In the genomic region with DNA sequence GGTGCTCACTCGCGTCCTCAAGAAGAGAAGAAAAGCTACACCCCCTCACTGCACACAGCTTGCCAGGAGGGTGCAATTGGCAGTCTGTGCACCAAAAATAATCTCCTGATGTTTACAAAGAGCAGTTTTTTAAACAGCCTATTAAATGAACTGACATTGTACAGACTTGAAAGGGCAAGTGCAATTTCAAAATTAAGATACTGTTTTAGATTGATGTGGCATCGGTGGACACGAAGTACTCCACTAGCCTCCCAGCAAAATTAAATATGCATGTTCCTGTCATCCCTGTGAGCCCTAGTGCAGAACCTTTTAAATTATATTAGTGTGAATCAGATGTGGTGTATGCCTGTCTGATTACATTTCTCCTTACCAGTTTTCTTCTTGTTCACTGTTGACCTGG, we compare ENCODE assay signal across 26 cellular contexts.
"Had no signal": no experiment of that assay in that cellular context is flagged by ENCODE, and none has a peak within 500 bp of the region (broad histone marks: within the 10 kb centered on the region; RNA-seq: fewer than 3 reads in every experiment).

No MANE protein-coding gene starts in this region.

- H3K4me1 Mint-ChIP-seq: activated CD4-positive, alpha-beta T cell treated with anti-CD3 and anti-CD28 coated beads, Interleukin-2, amount 10 ng/mL, durations not matched to agents 24 days and 14 days; activated naive CD4-positive, alpha-beta T cell treated with anti-CD3 and anti-CD28 coated beads, Interleukin-2, amount 50 U/mL, for 24 hours; activated naive CD8-positive, alpha-beta T cell treated with anti-CD3 and anti-CD28 coated beads, Interleukin-2, amount 10 ng/mL, durations not matched to agents 7 days and 5 days had no signal

- H3K36me3 Mint-ChIP-seq: activated naive CD4-positive, alpha-beta T cell treated with anti-CD3 and anti-CD28 coated beads, Interleukin-2, amount 50 U/mL, for 24 hours; activated naive CD8-positive, alpha-beta T cell treated with anti-CD3 and anti-CD28 coated beads, Interleukin-2, amount 10 ng/mL, durations not matched to agents 7 days and 5 days had no signal

- H3K36me3 ChIP-seq: ascending aorta, cardiac muscle cell, SJCRH30, WERI-Rb-1 had no signal

- H3K4me3 Mint-ChIP-seq: activated CD4-positive, alpha-beta T cell treated with anti-CD3 and anti-CD28 coated beads, Interleukin-2, amount 10 ng/mL, durations not matched to agents 24 days and 14 days; activated CD8-positive, alpha-beta T cell treated with anti-CD3 and anti-CD28 coated beads for 36 hours; activated naive CD4-positive, alpha-beta T cell treated with anti-CD3 and anti-CD28 coated beads, Interleukin-2, amount 50 U/mL, for 24 hours; activated naive CD8-positive, alpha-beta T cell treated with anti-CD3 and anti-CD28 coated beads, Interleukin-2, amount 10 ng/mL, durations not matched to agents 7 days and 5 days; activated T-cell treated with anti-CD3 and anti-CD28 coated beads, Interleukin-2, amount 50 U/mL, for 24 hours had no signal

- H3K9me3 Mint-ChIP-seq: activated CD4-positive, alpha-beta T cell treated with anti-CD3 and anti-CD28 coated beads, Interleukin-2, amount 10 ng/mL, durations not matched to agents 24 days and 14 days; activated naive CD4-positive, alpha-beta T cell treated with anti-CD3 and anti-CD28 coated beads, Interleukin-2, amount 50 U/mL, for 24 hours; activated naive CD8-positive, alpha-beta T cell treated with anti-CD3 and anti-CD28 coated beads, Interleukin-2, amount 10 ng/mL, durations not matched to agents 7 days and 5 days; activated T-helper 2 cell treated with anti-CD3 and anti-CD28 coated beads, Interferon-gamma antibody, Interleukin-2, Interleukin-4, amounts not matched to agents 10 μg/mL and 5 μg/mL and 100 μg/mL, durations not matched to agents 14 hours and 24 hours and 36 hours had no signal

- DNase-seq: activated CD4-positive, alpha-beta T cell treated with anti-CD3 and anti-CD28 coated beads for 1 hour; activated CD4-positive, alpha-beta T cell treated with anti-CD3 and anti-CD28 coated beads, Interleukin-2, amount 10 ng/mL, durations not matched to agents 24 days and 14 days; activated CD4-positive, alpha-beta T cell treated with anti-CD3 and anti-CD28 coated beads, Interleukin-2, amount 50 U/mL, for 4 hours; activated CD4-positive, CD25-positive, alpha-beta regulatory T cell; activated CD8-positive, alpha-beta T cell treated with anti-CD3 and anti-CD28 coated beads for 36 hours; activated gamma-delta T cell; activated naive CD4-positive, alpha-beta T cell treated with Interleukin-2 at 50 U/mL for 16 hours; activated naive CD8-positive, alpha-beta T cell treated with anti-CD3 and anti-CD28 coated beads, Interleukin-2, amount 10 ng/mL, durations not matched to agents 7 days and 5 days; activated T-cell treated with anti-CD3 and anti-CD28 coated beads, Interleukin-2, amount 50 U/mL, for 24 hours; NCI-H1092 treated with DMSO at 0.1 percent for 48 hours; NCI-H1930; NCI-H2081 treated with DMSO at 0.1 percent for 48 hours; NCI-H2171; NCI-H510A; NCI-H774; SHP77; SJCRH30; SW 1271; T1000; WERI-Rb-1 had no signal

- H3K27me3 ChIP-seq: ascending aorta, cardiac muscle cell, SJCRH30 had no signal

- H3K27ac ChIP-seq: ascending aorta, cardiac muscle cell, KMS-11, SJCRH30, WERI-Rb-1 had no signal

- H3K9me3 ChIP-seq: ascending aorta had no signal

- H3K4me3 ChIP-seq: ascending aorta, cardiac muscle cell, SJCRH30 had no signal

- ATAC-seq: activated CD8-positive, alpha-beta T cell treated with anti-CD3 and anti-CD28 coated beads for 36 hours; Panc1 had no signal

- H3K27ac Mint-ChIP-seq: activated CD4-positive, alpha-beta T cell treated with anti-CD3 and anti-CD28 coated beads, Interleukin-2, amount 10 ng/mL, durations not matched to agents 24 days and 14 days; activated CD8-positive, alpha-beta T cell treated with anti-CD3 and anti-CD28 coated beads for 36 hours; activated naive CD4-positive, alpha-beta T cell treated with anti-CD3 and anti-CD28 coated beads, Interleukin-2, amount 50 U/mL, for 24 hours; activated naive CD8-positive, alpha-beta T cell treated with anti-CD3 and anti-CD28 coated beads, Interleukin-2, amount 10 ng/mL, durations not matched to agents 7 days and 5 days; activated T-cell treated with anti-CD3 and anti-CD28 coated beads, Interleukin-2, amount 50 U/mL, for 24 hours; activated T-helper 2 cell treated with anti-CD3 and anti-CD28 coated beads, Interferon-gamma antibody, Interleukin-2, Interleukin-4, amounts not matched to agents 10 μg/mL and 5 μg/mL and 100 μg/mL, durations not matched to agents 14 hours and 24 hours and 36 hours had no signal

- H3K4me1 ChIP-seq: ascending aorta, SJCRH30 had no signal
